In the genomic region with DNA sequence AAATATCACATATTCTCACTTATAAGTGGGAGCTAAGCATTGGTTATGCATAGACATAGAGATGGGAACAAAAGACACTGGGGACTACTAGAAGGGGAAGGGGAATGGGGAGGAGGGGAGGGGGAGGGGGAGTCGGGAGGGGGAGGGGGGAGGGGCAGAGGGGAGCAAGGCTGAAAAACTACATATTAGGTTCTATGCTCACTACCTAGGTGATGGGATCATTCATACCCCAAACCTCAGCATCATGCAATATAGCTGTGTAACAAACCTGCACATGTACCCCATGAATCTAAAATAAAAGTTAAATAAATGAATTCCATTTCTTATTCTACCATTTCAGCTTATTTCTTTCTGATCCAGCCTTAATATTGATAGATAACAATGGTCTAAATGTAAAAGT, we compare ENCODE assay signal across 12 cellular contexts. TPM values are rescaled to one million over a fixed set of nuclear protein-coding genes. Genes with fewer than 3 reads are reported as not detected.
"Had no signal": no experiment of that assay in that cellular context is flagged by ENCODE, and none has a peak within 500 bp of the region (broad histone marks: within the 10 kb centered on the region; RNA-seq: fewer than 3 reads in every experiment).

No MANE protein-coding gene starts in this region.

- H3K4me3 ChIP-seq: GM23248, GM23338, HAP-1 had no signal

- H3K4me2 ChIP-seq: GM23338 had no signal

- H3K9ac ChIP-seq: GM23248 had no signal

- H3K36me3 ChIP-seq: HAP-1 had no signal

- H3K4me1 ChIP-seq: HAP-1 had no signal

- H3K9me3 ChIP-seq: HAP-1 had no signal

- H3K27ac ChIP-seq: GM23248 had no signal

- FAIRE-seq: H1, H54 had no signal

- H2AFZ ChIP-seq: GM23248, GM23338 had no signal

- ATAC-seq: GM23338, HCT116 had no signal

- DNase-seq: GM23248, GOT3, H7, H9, HCEC 1CT, HFFc6 had no signal

RNA-seq across cellular contexts. Expression of a gene that starts 21.9 kb away (rescaled TPM):
- total RNA-seq: GM23248, GM23338, H1, H4, H7, H9, HFFc6 had no signal
- polyA plus RNA-seq: GM23248, GM23338, H1 had no signal
